Comparison of ENCODE assay signal across 8 cellular contexts in the genomic region with DNA sequence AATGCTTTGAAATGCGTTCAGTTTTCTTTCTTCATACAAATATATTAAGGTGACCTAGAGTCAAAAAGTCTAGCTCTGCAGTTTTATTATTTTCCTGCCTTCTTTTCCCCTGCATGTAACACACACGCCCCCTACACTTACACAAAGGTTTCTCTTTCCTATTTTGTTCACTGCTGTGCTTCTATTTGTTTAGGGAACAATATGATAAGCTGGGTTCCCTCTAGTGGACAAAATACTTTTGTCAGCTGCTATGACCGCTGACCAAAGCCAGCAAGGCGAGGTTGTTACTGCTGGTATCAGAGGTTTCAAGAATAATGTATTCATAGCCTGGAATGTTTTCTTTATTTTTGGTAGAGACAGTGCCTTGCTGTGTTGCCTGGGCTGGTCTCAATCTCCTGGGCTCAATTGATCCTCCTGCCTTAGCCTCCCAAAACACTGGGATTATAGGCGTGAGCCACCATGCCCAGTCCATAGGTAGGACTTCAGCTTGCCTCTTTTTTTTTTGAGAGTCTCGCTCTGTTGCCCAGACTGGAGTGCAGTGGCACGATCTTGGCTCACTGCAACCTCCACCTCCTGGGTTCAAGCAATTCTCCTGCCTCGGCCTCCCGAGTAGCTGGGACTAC. TPM values are rescaled to one million over a fixed set of nuclear protein-coding genes. Genes with fewer than 3 reads are reported as not detected.
DNase-seq lines count a peak whose midpoint lies in the region; ATAC-seq, FAIRE-seq and TF ChIP-seq lines count a peak whose summit lies in the region.

No MANE protein-coding gene starts in this region.

- no peaks in the 10 kb centered on the region for H3K9me2 ChIP-seq in OCI-LY1 (ENCODE audit: low read depth, low read length)

- peak; percentile 78 for DNase-seq in dedifferentiated amniotic fluid mesenchymal stem cell (ENCODE audit: extremely low spot score)
- no peak for DNase-seq in left lobe of liver (ENCODE audit: low spot score)
- DNase-seq in transverse colon = peak; percentile 28
- DNase-seq in NCI-H524 treated with DMSO at 0.1 percent for 48 hours (lab: John Stamatoyannopoulos, UW) = no peak
- DNase-seq in T1000 (lab: John Stamatoyannopoulos, UW) = no peak

- peak; percentile 93 for FAIRE-seq in G401.6 (lab: Jason Lieb, UNC)

- no peak overlapping the region for H3K9ac ChIP-seq in OCI-LY1 (ENCODE audit: low read length)

- 34 to 63% methylated on average over 5 to 9 of the region's 9 CpGs for WGBS in transverse colon (ENCODE audit: low coverage in 1 of 2), 2 donors

- H3F3A ChIP-seq in OCI-LY1 (ENCODE audit: insufficient read depth, low read length) = no peaks in the 10 kb centered on the region

- no peak overlapping the region for H3K4me2 ChIP-seq in OCI-LY1 (ENCODE audit: low read length)

- intact Hi-C loops in transverse colon (cut with DNase I; ENCODE audit: low total_unique reads) = no loop called here

- ATAC-seq in HG02885 (IDR thresholded peaks at IDR 0.05; ENCODE audit: poor library complexity, unreplicated experiment) (peak; percentile 71), left lobe of liver (peak; percentile 99)

- no peaks in the 10 kb centered on the region for H3K79me2 ChIP-seq in OCI-LY1 (ENCODE audit: insufficient read depth, low read length)

- H2AFZ ChIP-seq in OCI-LY1 (ENCODE audit: low read length) = no peak overlapping the region

- TF ChIP-seq POLR2A in transverse colon (IDR thresholded peaks at IDR 0.05) = no peak

- no peak for TF ChIP-seq EP300 in transverse colon (IDR thresholded peaks at IDR 0.05; ENCODE audit: low read depth)

- H3K27ac ChIP-seq in OCI-LY1 (ENCODE audit: low read depth, low read length, poor library complexity, severe bottlenecking) (no peak overlapping the region), transverse colon (no peak overlapping the region)

- H3K27me3 ChIP-seq in OCI-LY1 (ENCODE audit: insufficient read depth, low read length) (no peaks in the 10 kb centered on the region), transverse colon (no peaks in the 10 kb centered on the region)

- H3K4me1 ChIP-seq in OCI-LY1 (ENCODE audit: insufficient read depth, low read length, severe bottlenecking) (no peaks in the 10 kb centered on the region), transverse colon (peaks cover 0 to 9% (median 0%) of the 10 kb centered on the region in 4 donors)

- no peaks in the 10 kb centered on the region for H4K20me1 ChIP-seq in OCI-LY1 (ENCODE audit: insufficient read depth, low read length)

- in situ Hi-C loops in transverse colon (cut with MboI; ENCODE audit: low pct_ligation_motif_present in 1 of 4, low pct_unique_long_range_greater_than_20kb in 1 of 4, low sequenced_read_pairs in 3 of 4) = no loop called here

- H3K9me3 ChIP-seq in OCI-LY1 (ENCODE audit: low read length) (no peaks in the 10 kb centered on the region), transverse colon (no peaks in the 10 kb centered on the region)

- TF ChIP-seq CTCF in OCI-LY1 (IDR thresholded peaks at IDR 0.05; ENCODE audit: low read length) (peak; percentile 64), transverse colon (IDR thresholded peaks at IDR 0.05) (peak; percentile 57 to 76 (median 62))

- H3K4me3 ChIP-seq in OCI-LY1 (ENCODE audit: low read depth, low read length, poor library complexity, severe bottlenecking) = no peak overlapping the region
- H3K4me3 ChIP-seq in transverse colon = no peak overlapping the region

- H3K36me3 ChIP-seq in OCI-LY1 (ENCODE audit: insufficient read depth, low read length) (peaks cover 12% of the 10 kb centered on the region; the same call in 1 of the 2 replicates), transverse colon (no peaks in the 10 kb centered on the region)

RNA-seq across cellular contexts. Expression of a gene that starts 33.4 kb away (rescaled TPM):
- total RNA-seq in left lobe of liver (9.9 TPM), transverse colon (10 to 100 TPM in 3 of 4 donors, 1 to 10 TPM in 1; 6.5 to 77.2 (median 12.7) TPM)

RNA-seq across cellular contexts. Expression of a gene that starts 47.9 kb away (rescaled TPM):
- 6.8 TPM for total RNA-seq in left lobe of liver
- total RNA-seq in transverse colon = 10 to 100 TPM; 11.6 to 50.9 (median 19.4) TPM

Comparison
In these comparisons a context has a peak if more than half of its experiments do, and no peak if none do; other contexts are left out.
1. DNase-seq: peak in dedifferentiated amniotic fluid mesenchymal stem cell (single experiment) and transverse colon (single experiment); none in left lobe of liver (single experiment), NCI-H524 treated with DMSO at 0.1 percent for 48 hours (single experiment) and T1000 (single experiment).